ENCODE assay signal across 17 cellular contexts in genomic region chr16:28513484-28514181, GRCh38. TPM values are rescaled to one million over a fixed set of nuclear protein-coding genes. Genes with fewer than 3 reads are reported as not detected.
"Had no signal": no experiment of that assay in that cellular context is flagged by ENCODE, and none has a peak within 500 bp of the region (broad histone marks: within the 10 kb centered on the region; RNA-seq: fewer than 3 reads in every experiment).

No MANE protein-coding gene starts in this region.

- H3K9me3 ChIP-seq: neutrophil, spleen, tibial nerve had no signal

- H3K4me1 ChIP-seq: tibial nerve had no signal

- DNase-seq: activated B cell treated with CpG ODN at 0.5 μM for 24 hours; activated CD4-positive, alpha-beta T cell treated with anti-CD3 and anti-CD28 coated beads, Interleukin-2, amount 10 ng/mL, durations not matched to agents 24 days and 14 days; activated T-cell treated with anti-CD3 and anti-CD28 coated beads for 4 hours; brain microvascular endothelial cell; cerebellar nuclear complex; hypothalamus; mammary epithelial cell; posterior cingulate gyrus; spleen; stimulated activated CD4-positive, alpha-beta T cell treated with anti-CD3 and anti-CD28 coated beads, Interleukin-2, amount 100 ng/mL, for 24 hours; stimulated activated naive B cell treated with anti-CD40 and anti-IgM and Interleukin-4, amounts not matched to agents 10 μg/mL and 1 μg/mL and 100 μg/mL, for 72 hours had no signal

- H3K36me3 ChIP-seq: brain microvascular endothelial cell, neutrophil, spleen, tibial nerve had no signal

- H3K27ac ChIP-seq: brain microvascular endothelial cell, neutrophil, spleen, tibial nerve had no signal

- H3K4me3 ChIP-seq: spleen, tibial nerve had no signal

- H3K27me3 ChIP-seq: brain microvascular endothelial cell, neutrophil, tibial nerve had no signal

RNA-seq across cellular contexts. Expression of gene IL27, which starts 7.0 kb away (rescaled TPM):
- total RNA-seq: activated B cell treated with CpG ODN at 0.5 μM for 24 hours; activated CD4-positive, alpha-beta T cell treated with anti-CD3 and anti-CD28 coated beads, Interleukin-2, amount 10 ng/mL, durations not matched to agents 24 days and 14 days; activated CD8-positive, alpha-beta memory T cell treated with anti-CD3 and anti-CD28 coated beads for 36 hours; dermis microvascular lymphatic vessel endothelial cell; glomerular endothelial cell; mammary epithelial cell; subcutaneous adipose tissue; tibial nerve had no signal
- polyA plus RNA-seq: mammary epithelial cell had no signal

RNA-seq across cellular contexts. Expression of gene APOBR, which starts 19.2 kb away (rescaled TPM):
- total RNA-seq: glomerular endothelial cell had no signal

RNA-seq across cellular contexts. Expression of gene NUPR1, which starts 25.1 kb away (rescaled TPM):
- total RNA-seq: activated B cell treated with CpG ODN at 0.5 μM for 24 hours; activated CD4-positive, alpha-beta T cell treated with anti-CD3 and anti-CD28 coated beads, Interleukin-2, amount 10 ng/mL, durations not matched to agents 24 days and 14 days; activated CD8-positive, alpha-beta memory T cell treated with anti-CD3 and anti-CD28 coated beads for 36 hours had no signal
